22 cellular contexts compared by ENCODE assay signal in genomic region chr11:66224226-66224850, GRCh38. TPM values are rescaled to one million over a fixed set of nuclear protein-coding genes. Genes with fewer than 3 reads are reported as not detected.
"Had no signal": no experiment of that assay in that cellular context is flagged by ENCODE, and none has a peak within 500 bp of the region (broad histone marks: within the 10 kb centered on the region; RNA-seq: fewer than 3 reads in every experiment).

No MANE protein-coding gene starts in this region.

- DNase-seq: activated CD4-positive, alpha-beta T cell treated with anti-CD3 and anti-CD28 coated beads for 48 hours; activated CD4-positive, alpha-beta T cell treated with anti-CD3 and anti-CD28 coated beads, Interleukin-2, amount 50 U/mL, for 4 hours; activated CD4-positive, CD25-positive, alpha-beta regulatory T cell treated with anti-CD3 and anti-CD28 coated beads, Interleukin-2, amount 50 U/mL, for 72 hours; activated CD8-positive, alpha-beta memory T cell treated with anti-CD3 and anti-CD28 coated beads, Interleukin-2, amount 50 U/mL, for 48 hours; activated CD8-positive, alpha-beta T cell treated with anti-CD3 and anti-CD28 coated beads, Interleukin-2, amount 10 ng/mL, durations not matched to agents 7 days and 5 days; activated effector memory CD4-positive, alpha-beta T cell treated with Interleukin-2 at 50 U/mL for 16 hours; activated naive CD4-positive, alpha-beta T cell; activated T-cell treated with anti-CD3 and anti-CD28 coated beads, Interleukin-2, amount 50 U/mL, for 1 hour; body of pancreas; NCI-H1092; NCI-H2029; NCI-H510A treated with DMSO at 0.1 percent for 48 hours; NK-92 treated with Interleukin-12 subunit alpha and Interleukin-12 subunit beta, amount 100 ng/mL, for 24 hours; OCI-M1; RPMI8226; SK-N-SH; SW 1271 had no signal

- ATAC-seq: activated CD8-positive, alpha-beta T cell treated with anti-CD3 and anti-CD28 coated beads, Interleukin-2, amount 10 ng/mL, durations not matched to agents 7 days and 5 days; body of pancreas; Panc1; WTC11 had no signal

RNA-seq across cellular contexts. Expression of gene CNIH2, which starts 53.6 kb away (rescaled TPM):
- total RNA-seq: ascending aorta, bronchial epithelial cell, Right ventricle myocardium superior had no signal
